Comparison of ENCODE assay signal across 8 cellular contexts in genomic region chr18:5890606-5891360, GRCh38. TPM values are rescaled to one million over a fixed set of nuclear protein-coding genes. Genes with fewer than 3 reads are reported as not detected.
DNase-seq lines count a peak whose midpoint lies in the region; ATAC-seq and TF ChIP-seq lines count a peak whose summit lies in the region.
"Had no signal": no experiment of that assay in that cellular context is flagged by ENCODE, and none has a peak within 500 bp of the region (broad histone marks: within the 10 kb centered on the region; RNA-seq: fewer than 3 reads in every experiment).

No MANE protein-coding gene starts in this region.

- H3K9me3 Mint-ChIP-seq in naive thymus-derived CD4-positive, alpha-beta T cell, result peaks cover 0 to 2% (median 0%) of the 10 kb centered on the region in 11 donors

- peak overlapping the region in 3 of 10 donors; percentile 12 to 52 (median 27) for H3K4me3 Mint-ChIP-seq in naive thymus-derived CD4-positive, alpha-beta T cell

- DNase-seq in RWPE2 (ENCODE audit: low spot score) (no peak), epithelial cell of proximal tubule (ENCODE audit: low read depth) (no peak), upper lobe of right lung (peak; percentile 79), NCI-H146 treated with DMSO at 0.1 percent for 48 hours (lab: John Stamatoyannopoulos, UW; ENCODE audit: unreplicated experiment) (no peak)
- peak in 6 of 9 donors; percentile 11 to 32 (median 24) for DNase-seq in naive thymus-derived CD4-positive, alpha-beta T cell

- H3K4me3 ChIP-seq in RWPE2 (ENCODE audit: severe bottlenecking) (no peak overlapping the region), epithelial cell of proximal tubule (ENCODE audit: low read depth, low read length) (peak overlapping the region; percentile 53), upper lobe of right lung (peak overlapping the region; percentile 43)
- H3K4me3 ChIP-seq in naive thymus-derived CD4-positive, alpha-beta T cell (ENCODE audit: low read length), result no peak overlapping the region
- H3K4me3 ChIP-seq: SK-N-MC had no signal

- H3K9me3 ChIP-seq in RWPE2 (ENCODE audit: severe bottlenecking), result no peaks in the 10 kb centered on the region
- no peaks in the 10 kb centered on the region for H3K9me3 ChIP-seq in naive thymus-derived CD4-positive, alpha-beta T cell (ENCODE audit: control insufficient read depth in 2 of 3, low read length in 3 of 3)
- H3K9me3 ChIP-seq in upper lobe of right lung, result no peaks in the 10 kb centered on the region

- POLR2A ChIA-PET in naive thymus-derived CD4-positive, alpha-beta T cell (lab: Charles Lee), result no interaction called here

- H3K27me3 ChIP-seq in RWPE2 (ENCODE audit: insufficient read depth, poor library complexity, severe bottlenecking), result peaks cover 76% of the 10 kb centered on the region
- H3K27me3 ChIP-seq in naive thymus-derived CD4-positive, alpha-beta T cell (ENCODE audit: control insufficient read depth in 2 of 2, insufficient read depth in 2 of 2, low read length in 2 of 2), result peaks cover 3% of the 10 kb centered on the region in 2 donors
- H3K27me3 ChIP-seq in upper lobe of right lung, result peaks cover 48% of the 10 kb centered on the region

- ATAC-seq in GM18907 (IDR thresholded peaks at IDR 0.05; ENCODE audit: unreplicated experiment), result peak; percentile 90
- peak; percentile 91 for ATAC-seq in HG02759 (IDR thresholded peaks at IDR 0.05; ENCODE audit: unreplicated experiment)
- ATAC-seq in RWPE2 (ENCODE audit: low read depth), result peak; percentile 70
- ATAC-seq in naive thymus-derived CD4-positive, alpha-beta T cell, result peak; percentile 77
- peak; percentile 95 for ATAC-seq in upper lobe of right lung

- H3K27ac Mint-ChIP-seq in naive thymus-derived CD4-positive, alpha-beta T cell, result no peak overlapping the region

- peaks cover 0 to 23% (median 12%) of the 10 kb centered on the region in 7 donors for H3K4me1 Mint-ChIP-seq in naive thymus-derived CD4-positive, alpha-beta T cell

- H3K27me3 Mint-ChIP-seq in naive thymus-derived CD4-positive, alpha-beta T cell, result peaks cover 60 to 70% (median 65%) of the 10 kb centered on the region in 5 donors

- H3K36me3 Mint-ChIP-seq in naive thymus-derived CD4-positive, alpha-beta T cell, result no peaks in the 10 kb centered on the region

- intact Hi-C loops in naive thymus-derived CD4-positive, alpha-beta T cell (cut with micrococcal nuclease), result loop anchor here in 1 of 2 donors (1.0 to 2.0 kb wide), 3 partner anchors 434 to 817 kb away; no protein-coding TSS in a partner anchor
- intact Hi-C loops in upper lobe of right lung (cut with DNase I), result no loop called here

- H3K4me1 ChIP-seq in RWPE2 (ENCODE audit: insufficient read depth, poor library complexity, severe bottlenecking) (no peaks in the 10 kb centered on the region), upper lobe of right lung (peaks cover 2% of the 10 kb centered on the region)
- H3K4me1 ChIP-seq in naive thymus-derived CD4-positive, alpha-beta T cell (ENCODE audit: control insufficient read depth in 2 of 2, insufficient read depth in 2 of 2, low read length in 2 of 2), result peaks cover 0 to 4% of the 10 kb centered on the region in 2 donors

- H3K27ac ChIP-seq in RWPE2 (ENCODE audit: poor library complexity, severe bottlenecking) (no peak overlapping the region), upper lobe of right lung (no peak overlapping the region)
- H3K27ac ChIP-seq in naive thymus-derived CD4-positive, alpha-beta T cell (ENCODE audit: low read depth, low read length), result no peak overlapping the region
- H3K27ac ChIP-seq: SK-N-MC had no signal

- CTCF ChIA-PET in naive thymus-derived CD4-positive, alpha-beta T cell (lab: Charles Lee), result interaction anchor here (1.2 kb wide), 1 partner anchor 12 kb away, joined by 3 read pairs; no protein-coding TSS in a partner anchor

- no peaks in the 10 kb centered on the region for H3K36me3 ChIP-seq in RWPE2 (ENCODE audit: low read depth)
- no peaks in the 10 kb centered on the region for H3K36me3 ChIP-seq in naive thymus-derived CD4-positive, alpha-beta T cell (ENCODE audit: control insufficient read depth in 2 of 3, insufficient read depth in 3 of 3, low read length in 3 of 3)
- no peaks in the 10 kb centered on the region for H3K36me3 ChIP-seq in upper lobe of right lung

- TF ChIP-seq CTCF in RWPE2 (IDR thresholded peaks at IDR 0.05; ENCODE audit: poor library complexity, severe bottlenecking), result peak; percentile 49
- peak; percentile 38 for TF ChIP-seq CTCF in epithelial cell of proximal tubule (conservative IDR thresholded peaks at IDR 0.05; ENCODE audit: low read depth, low read length)
- TF ChIP-seq CTCF in upper lobe of right lung (IDR thresholded peaks at IDR 0.05), result peak; percentile 38

RNA-seq across cellular contexts. Expression of gene TMEM200C, which starts 4.5 kb away (rescaled TPM):
- total RNA-seq in epithelial cell of proximal tubule, result 0.29 and 0.92 TPM in 2 replicates
- total RNA-seq in naive thymus-derived CD4-positive, alpha-beta T cell, result not detected
- polyA plus RNA-seq in naive thymus-derived CD4-positive, alpha-beta T cell, result not detected
- 0.41 TPM for total RNA-seq in upper lobe of right lung

Comparison
In these comparisons a context has a peak if more than half of its experiments do, and no peak if none do; other contexts are left out.
1. DNase-seq: peak in naive thymus-derived CD4-positive, alpha-beta T cell (6 of 9) and upper lobe of right lung (single experiment); none in RWPE2 (single experiment), epithelial cell of proximal tubule (single experiment) and NCI-H146 treated with DMSO at 0.1 percent for 48 hours (single experiment).
2. H3K4me3 ChIP-seq: peak in epithelial cell of proximal tubule (single experiment) and upper lobe of right lung (single experiment); none in RWPE2 (single experiment) and naive thymus-derived CD4-positive, alpha-beta T cell (single experiment).
3. Peak in every context shown above with its lines, with median percentiles within 50 percentile points of each other: ATAC-seq and CTCF ChIP-seq.